Comparison of ENCODE assay signal across 1 cellular context in genomic region chr1:236512019-236512418, GRCh38.
TF ChIP-seq lines count a peak whose summit lies in the region.

No MANE protein-coding gene starts in this region.

TF ChIP-seq in WTC11, 78 proteins besides CTCF, POLR2A, EP300 and RAD21 (continued from another document):
- TF ChIP-seq CBFB (CRISPR knock-in tag; IDR thresholded peaks at IDR 0.05; ENCODE audit: low read depth) (no peak), SMAD3 (CRISPR knock-in tag; IDR thresholded peaks at IDR 0.05; ENCODE audit: borderline replicate concordance) (no peak), ZMAT4 (CRISPR knock-in tag; IDR thresholded peaks at IDR 0.05) (no peak)
TF ChIP-seq in WTC11: peak in this region for 0.
